In the genomic region with DNA sequence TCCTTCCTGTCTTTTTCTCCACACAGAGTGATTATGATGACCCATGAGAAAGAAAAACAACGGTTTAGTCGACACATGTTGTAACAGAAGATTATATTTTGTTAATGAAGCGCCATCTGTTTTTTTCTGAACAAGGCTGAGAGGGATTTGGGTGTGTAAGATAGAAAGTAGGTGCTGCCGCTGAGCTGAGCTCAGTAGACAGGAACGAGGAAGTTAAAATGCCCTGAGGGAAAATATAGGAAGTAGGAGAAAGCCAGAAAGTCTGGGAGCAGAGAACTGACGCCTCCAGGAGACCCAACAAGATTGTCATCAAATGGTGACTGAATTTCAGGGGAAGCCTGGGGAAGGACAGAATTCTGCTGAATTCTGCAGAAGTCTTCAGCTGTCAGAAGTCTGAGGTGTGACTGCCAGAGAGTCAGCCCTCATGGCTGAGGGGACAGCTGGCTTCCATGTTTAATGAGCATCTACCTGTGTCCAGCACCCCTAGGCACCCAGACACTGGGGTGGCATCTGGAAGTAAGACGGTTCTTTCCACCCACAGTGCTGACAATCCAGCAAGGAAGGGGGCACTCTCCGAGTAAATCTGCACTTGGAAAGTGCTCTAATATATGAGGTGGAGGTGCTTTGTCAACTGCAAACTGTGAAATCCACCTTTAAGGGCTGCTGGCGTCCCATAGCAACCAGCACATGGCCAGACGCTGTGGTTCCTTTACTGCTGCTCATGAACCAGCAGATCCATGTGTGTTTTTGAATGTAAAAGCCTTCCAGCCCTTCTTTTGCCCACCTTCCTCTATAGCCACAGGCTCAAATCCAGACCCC, we compare ENCODE assay signal across 2 cellular contexts.
TF ChIP-seq lines count a peak whose summit lies in the region.

No MANE protein-coding gene starts in this region.

TF ChIP-seq in A549, 52 proteins besides CTCF, POLR2A, EP300 and RAD21:
- no peak for TF ChIP-seq SREBF2 (IDR thresholded peaks at IDR 0.05)
- no peak for TF ChIP-seq KDM5A (IDR thresholded peaks at IDR 0.05)
- TF ChIP-seq FOSB (CRISPR knock-in tag; IDR thresholded peaks at IDR 0.05), result 0 out of 2 replicates have a peak, but pooled peaks have one; percentile 16
- peak in 1 of 2 experiments; percentile 32; a peak in 1 of 5 replicates for TF ChIP-seq JUN (IDR thresholded peaks at IDR 0.05)
- TF ChIP-seq POLR2AphosphoS2 (conservative IDR thresholded peaks at IDR 0.05; ENCODE audit: low read length), result no peak
- TF ChIP-seq RNF2 (IDR thresholded peaks at IDR 0.05; ENCODE audit: borderline replicate concordance, low read depth), result no peak
- TF ChIP-seq, protein P1, sequence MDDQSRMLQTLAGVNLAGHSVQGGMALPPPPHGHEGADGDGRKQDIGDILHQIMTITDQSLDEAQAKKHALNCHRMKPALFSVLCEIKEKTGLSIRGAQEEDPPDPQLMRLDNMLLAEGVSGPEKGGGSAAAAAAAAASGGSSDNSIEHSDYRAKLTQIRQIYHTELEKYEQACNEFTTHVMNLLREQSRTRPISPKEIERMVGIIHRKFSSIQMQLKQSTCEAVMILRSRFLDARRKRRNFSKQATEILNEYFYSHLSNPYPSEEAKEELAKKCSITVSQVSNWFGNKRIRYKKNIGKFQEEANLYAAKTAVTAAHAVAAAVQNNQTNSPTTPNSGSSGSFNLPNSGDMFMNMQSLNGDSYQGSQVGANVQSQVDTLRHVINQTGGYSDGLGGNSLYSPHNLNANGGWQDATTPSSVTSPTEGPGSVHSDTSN (IDR thresholded peaks at IDR 0.05), result no peak
- TF ChIP-seq NPAS2 (CRISPR knock-in tag; IDR thresholded peaks at IDR 0.05; ENCODE audit: borderline replicate concordance), result peak; percentile 24; the same call in 1 of the 2 replicates
- no peak for TF ChIP-seq HEYL (CRISPR knock-in tag; IDR thresholded peaks at IDR 0.05)
- no peak for TF ChIP-seq FOSL2 (IDR thresholded peaks at IDR 0.05)
- peak; percentile 56 for TF ChIP-seq FOSL2 (CRISPR knock-in tag; IDR thresholded peaks at IDR 0.05)
- no peak for TF ChIP-seq BHLHE40 (IDR thresholded peaks at IDR 0.05; ENCODE audit: low read depth, low read length)

TF ChIP-seq in HepG2, 621 proteins besides CTCF, POLR2A, EP300 and RAD21:
- TF ChIP-seq ZBTB4 (CRISPR knock-in tag; IDR thresholded peaks at IDR 0.05; ENCODE audit: borderline replicate concordance) (no peak), ZBTB38 (CRISPR knock-in tag; IDR thresholded peaks at IDR 0.05) (no peak), KLF11 (CRISPR knock-in tag; IDR thresholded peaks at IDR 0.05) (no peak), TOE1 (CRISPR knock-in tag; IDR thresholded peaks at IDR 0.05) (no peak), ZNF547 (CRISPR knock-in tag; IDR thresholded peaks at IDR 0.05) (no peak), STAT6 (CRISPR knock-in tag; IDR thresholded peaks at IDR 0.05; ENCODE audit: borderline replicate concordance) (no peak), TRAFD1 (CRISPR knock-in tag; IDR thresholded peaks at IDR 0.05; ENCODE audit: borderline replicate concordance) (no peak), ZNF850 (CRISPR knock-in tag; conservative IDR thresholded peaks at IDR 0.05) (no peak), ELF1 (CRISPR knock-in tag; IDR thresholded peaks at IDR 0.05) (0 out of 2 replicates have a peak, but pooled peaks have one; percentile 25), ARNT (IDR thresholded peaks at IDR 0.05) (no peak), BHLHE40 (IDR thresholded peaks at IDR 0.05; ENCODE audit: low read length) (no peak), SALL1 (CRISPR knock-in tag; IDR thresholded peaks at IDR 0.05) (no peak), CAMTA2 (CRISPR knock-in tag; IDR thresholded peaks at IDR 0.05; ENCODE audit: borderline replicate concordance) (no peak), ZNF577 (CRISPR knock-in tag; IDR thresholded peaks at IDR 0.05; ENCODE audit: borderline replicate concordance, low read depth) (no peak), U2AF2 (IDR thresholded peaks at IDR 0.05; ENCODE audit: low read depth, low read length) (no peak), SKI (IDR thresholded peaks at IDR 0.05; ENCODE audit: partially characterized antibody) (no peak), ELF3 (CRISPR knock-in tag; IDR thresholded peaks at IDR 0.05) (peak; percentile 78)
- TF ChIP-seq, protein P2, sequence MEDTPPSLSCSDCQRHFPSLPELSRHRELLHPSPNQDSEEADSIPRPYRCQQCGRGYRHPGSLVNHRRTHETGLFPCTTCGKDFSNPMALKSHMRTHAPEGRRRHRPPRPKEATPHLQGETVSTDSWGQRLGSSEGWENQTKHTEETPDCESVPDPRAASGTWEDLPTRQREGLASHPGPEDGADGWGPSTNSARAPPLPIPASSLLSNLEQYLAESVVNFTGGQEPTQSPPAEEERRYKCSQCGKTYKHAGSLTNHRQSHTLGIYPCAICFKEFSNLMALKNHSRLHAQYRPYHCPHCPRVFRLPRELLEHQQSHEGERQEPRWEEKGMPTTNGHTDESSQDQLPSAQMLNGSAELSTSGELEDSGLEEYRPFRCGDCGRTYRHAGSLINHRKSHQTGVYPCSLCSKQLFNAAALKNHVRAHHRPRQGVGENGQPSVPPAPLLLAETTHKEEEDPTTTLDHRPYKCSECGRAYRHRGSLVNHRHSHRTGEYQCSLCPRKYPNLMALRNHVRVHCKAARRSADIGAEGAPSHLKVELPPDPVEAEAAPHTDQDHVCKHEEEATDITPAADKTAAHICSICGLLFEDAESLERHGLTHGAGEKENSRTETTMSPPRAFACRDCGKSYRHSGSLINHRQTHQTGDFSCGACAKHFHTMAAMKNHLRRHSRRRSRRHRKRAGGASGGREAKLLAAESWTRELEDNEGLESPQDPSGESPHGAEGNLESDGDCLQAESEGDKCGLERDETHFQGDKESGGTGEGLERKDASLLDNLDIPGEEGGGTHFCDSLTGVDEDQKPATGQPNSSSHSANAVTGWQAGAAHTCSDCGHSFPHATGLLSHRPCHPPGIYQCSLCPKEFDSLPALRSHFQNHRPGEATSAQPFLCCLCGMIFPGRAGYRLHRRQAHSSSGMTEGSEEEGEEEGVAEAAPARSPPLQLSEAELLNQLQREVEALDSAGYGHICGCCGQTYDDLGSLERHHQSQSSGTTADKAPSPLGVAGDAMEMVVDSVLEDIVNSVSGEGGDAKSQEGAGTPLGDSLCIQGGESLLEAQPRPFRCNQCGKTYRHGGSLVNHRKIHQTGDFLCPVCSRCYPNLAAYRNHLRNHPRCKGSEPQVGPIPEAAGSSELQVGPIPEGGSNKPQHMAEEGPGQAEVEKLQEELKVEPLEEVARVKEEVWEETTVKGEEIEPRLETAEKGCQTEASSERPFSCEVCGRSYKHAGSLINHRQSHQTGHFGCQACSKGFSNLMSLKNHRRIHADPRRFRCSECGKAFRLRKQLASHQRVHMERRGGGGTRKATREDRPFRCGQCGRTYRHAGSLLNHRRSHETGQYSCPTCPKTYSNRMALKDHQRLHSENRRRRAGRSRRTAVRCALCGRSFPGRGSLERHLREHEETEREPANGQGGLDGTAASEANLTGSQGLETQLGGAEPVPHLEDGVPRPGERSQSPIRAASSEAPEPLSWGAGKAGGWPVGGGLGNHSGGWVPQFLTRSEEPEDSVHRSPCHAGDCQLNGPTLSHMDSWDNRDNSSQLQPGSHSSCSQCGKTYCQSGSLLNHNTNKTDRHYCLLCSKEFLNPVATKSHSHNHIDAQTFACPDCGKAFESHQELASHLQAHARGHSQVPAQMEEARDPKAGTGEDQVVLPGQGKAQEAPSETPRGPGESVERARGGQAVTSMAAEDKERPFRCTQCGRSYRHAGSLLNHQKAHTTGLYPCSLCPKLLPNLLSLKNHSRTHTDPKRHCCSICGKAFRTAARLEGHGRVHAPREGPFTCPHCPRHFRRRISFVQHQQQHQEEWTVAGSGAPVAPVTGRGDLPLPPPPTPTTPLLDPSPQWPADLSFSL (CRISPR knock-in tag; IDR thresholded peaks at IDR 0.05), result no peak
